15 cellular contexts compared by ENCODE assay signal in the genomic region with DNA sequence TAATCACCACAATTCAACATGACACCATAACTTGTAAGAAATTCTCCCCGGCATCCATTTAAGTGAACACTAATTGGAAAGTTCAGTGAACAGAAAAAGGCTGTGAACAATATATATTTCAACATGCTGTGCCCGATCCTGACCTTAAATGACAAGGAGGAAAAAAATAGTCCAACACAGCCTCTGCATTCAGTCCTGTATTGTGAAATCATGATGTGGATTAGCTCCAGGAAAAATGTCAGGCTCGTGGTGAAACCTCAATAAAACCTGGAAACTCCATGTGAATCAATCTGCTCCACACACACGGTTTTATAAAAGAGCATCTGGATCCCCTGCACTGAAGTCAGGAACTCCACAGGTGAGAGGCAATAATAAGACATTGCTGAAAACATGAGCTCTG.
DNase-seq lines count a peak whose midpoint lies in the region; ATAC-seq and TF ChIP-seq lines count a peak whose summit lies in the region.
"Had no signal": no experiment of that assay in that cellular context is flagged by ENCODE, and none has a peak within 500 bp of the region (broad histone marks: within the 10 kb centered on the region; RNA-seq: fewer than 3 reads in every experiment).

No MANE protein-coding gene starts in this region.

- CTCF ChIA-PET in activated CD8-positive, alpha-beta T cell treated with anti-CD3 and anti-CD28 coated beads, Interleukin-2, amount 10 ng/mL, durations not matched to agents 7 days and 5 days (lab: Charles Lee), result interaction anchor here (0.8 kb wide), 1 partner anchor 13 kb away, joined by 3 read pairs; no protein-coding TSS in a partner anchor

- POLR2A ChIA-PET in activated CD8-positive, alpha-beta T cell treated with anti-CD3 and anti-CD28 coated beads, Interleukin-2, amount 10 ng/mL, durations not matched to agents 7 days and 5 days (lab: Charles Lee), result no interaction called here

- peak overlapping the region; percentile 26 for H3K4me2 ChIP-seq in skeletal muscle satellite cell (ENCODE audit: low read length)

- H3K9me3 Mint-ChIP-seq in activated CD8-positive, alpha-beta T cell treated with anti-CD3 and anti-CD28 coated beads, Interleukin-2, amount 10 ng/mL, durations not matched to agents 7 days and 5 days (ENCODE audit: insufficient read depth), result no peaks in the 10 kb centered on the region

- no peak for TF ChIP-seq CTCF in HFF-Myc (IDR thresholded peaks at IDR 0.05; ENCODE audit: low read depth, low read length, missing control alignments)

- H3K9me3 ChIP-seq in adipocyte (ENCODE audit: control insufficient read depth, low read length) (no peaks in the 10 kb centered on the region), skeletal muscle satellite cell (replicated peaks; ENCODE audit: low read length) (no peaks in the 10 kb centered on the region)
- H3K9me3 ChIP-seq: Peyer's patch, stomach had no signal

- no peak overlapping the region for H3K4me3 Mint-ChIP-seq in activated CD8-positive, alpha-beta T cell treated with anti-CD3 and anti-CD28 coated beads, Interleukin-2, amount 10 ng/mL, durations not matched to agents 7 days and 5 days

- H3K4me3 ChIP-seq in HFF-Myc (replicated peaks; ENCODE audit: low read depth, low read length) (no peak overlapping the region), adipocyte (ENCODE audit: low read length) (peak overlapping the region; percentile 55), skeletal muscle satellite cell (ENCODE audit: low read length) (no peak overlapping the region)
- H3K4me3 ChIP-seq: cardiac muscle cell, Peyer's patch, stomach had no signal

- H3K36me3 ChIP-seq in adipocyte (ENCODE audit: control insufficient read depth, insufficient read depth, low read length, severe bottlenecking), result no peaks in the 10 kb centered on the region
- no peaks in the 10 kb centered on the region for H3K36me3 ChIP-seq in skeletal muscle satellite cell (ENCODE audit: insufficient read depth, low read length)
- H3K36me3 ChIP-seq: cardiac muscle cell, Peyer's patch, stomach had no signal

- H3K4me1 Mint-ChIP-seq in activated CD8-positive, alpha-beta T cell treated with anti-CD3 and anti-CD28 coated beads, Interleukin-2, amount 10 ng/mL, durations not matched to agents 7 days and 5 days (ENCODE audit: low read depth), result no peaks in the 10 kb centered on the region

- H3K27me3 ChIP-seq in adipocyte (replicated peaks; ENCODE audit: control insufficient read depth, insufficient read depth, low read length) (no peaks in the 10 kb centered on the region), skeletal muscle satellite cell (ENCODE audit: control insufficient read depth, insufficient read depth, low read length) (no peaks in the 10 kb centered on the region)
- H3K27me3 ChIP-seq: cardiac muscle cell, foreskin keratinocyte, Peyer's patch, stomach had no signal

- H3K36me3 Mint-ChIP-seq in activated CD8-positive, alpha-beta T cell treated with anti-CD3 and anti-CD28 coated beads, Interleukin-2, amount 10 ng/mL, durations not matched to agents 7 days and 5 days (ENCODE audit: low read depth), result no peaks in the 10 kb centered on the region

- ATAC-seq in activated CD8-positive, alpha-beta T cell treated with anti-CD3 and anti-CD28 coated beads, Interleukin-2, amount 10 ng/mL, durations not matched to agents 7 days and 5 days, result no peak
- ATAC-seq: foreskin keratinocyte, left colon had no signal

- H3K27ac Mint-ChIP-seq in activated CD8-positive, alpha-beta T cell treated with anti-CD3 and anti-CD28 coated beads, Interleukin-2, amount 10 ng/mL, durations not matched to agents 7 days and 5 days, result no peak overlapping the region

- peak; percentile 4 for DNase-seq in HFF-Myc (ENCODE audit: extremely low read depth, low read depth)
- DNase-seq in adipocyte (ENCODE audit: low read depth), result peak; percentile 90
- peak; percentile 45 for DNase-seq in fibroblast of the conjunctiva (ENCODE audit: low read depth)
- no peak for DNase-seq in NCI-H345 (lab: John Stamatoyannopoulos, UW)
- no peak for DNase-seq in activated CD8-positive, alpha-beta T cell treated with anti-CD3 and anti-CD28 coated beads, Interleukin-2, amount 10 ng/mL, durations not matched to agents 7 days and 5 days
- no peak for DNase-seq in ecto neural progenitor cell (ENCODE audit: low spot score)
- DNase-seq: DMS153; left colon; NCI-H446 treated with DMSO at 0.1 percent for 48 hours; Peyer's patch; stimulated activated CD4-positive, alpha-beta T cell treated with anti-CD3 and anti-CD28 coated beads, Interleukin-2, amount 100 ng/mL, for 48 hours; stomach had no signal

- peaks cover 25% of the 10 kb centered on the region for H3K4me1 ChIP-seq in adipocyte (ENCODE audit: control insufficient read depth, insufficient read depth, low read length)
- peaks cover 4% of the 10 kb centered on the region for H3K4me1 ChIP-seq in skeletal muscle satellite cell (ENCODE audit: control insufficient read depth, insufficient read depth, low read length)
- H3K4me1 ChIP-seq: foreskin keratinocyte, Peyer's patch had no signal

- H3K27me3 Mint-ChIP-seq in activated CD8-positive, alpha-beta T cell treated with anti-CD3 and anti-CD28 coated beads, Interleukin-2, amount 10 ng/mL, durations not matched to agents 7 days and 5 days (ENCODE audit: low read depth), result no peaks in the 10 kb centered on the region

- H3K9ac ChIP-seq in adipocyte (ENCODE audit: low read length) (peak overlapping the region; percentile 69), skeletal muscle satellite cell (ENCODE audit: low read depth, low read length) (no peak overlapping the region)

Comparison
In these comparisons a context has a peak if more than half of its experiments do, and no peak if none do; other contexts are left out.
1. DNase-seq: peak in HFF-Myc (single experiment), adipocyte (single experiment) and fibroblast of the conjunctiva (single experiment); none in NCI-H345 (single experiment), activated CD8-positive, alpha-beta T cell treated with anti-CD3 and anti-CD28 coated beads, Interleukin-2, amount 10 ng/mL, durations not matched to agents 7 days and 5 days (single experiment) and ecto neural progenitor cell (single experiment).